In the genomic region with DNA sequence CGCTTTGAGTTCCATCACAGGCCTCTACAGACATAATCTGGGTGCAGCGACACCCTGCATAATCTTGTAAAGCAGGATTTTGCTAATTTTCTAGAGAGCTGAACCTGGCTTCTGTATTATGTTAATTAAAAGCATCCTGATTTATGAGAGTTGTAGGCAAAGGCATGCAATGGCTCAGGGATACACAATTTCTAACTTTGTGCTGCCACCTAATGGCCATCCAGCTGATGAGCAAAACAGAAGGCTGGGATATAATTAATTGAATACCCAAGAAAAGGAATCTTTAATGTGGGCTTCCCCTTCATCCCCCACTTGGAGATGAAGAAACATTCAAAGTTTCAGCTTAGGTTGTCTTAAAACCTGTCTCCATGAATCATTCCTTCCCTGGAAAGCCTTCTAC, we compare ENCODE assay signal across 8 cellular contexts.
DNase-seq lines count a peak whose midpoint lies in the region; ATAC-seq and TF ChIP-seq lines count a peak whose summit lies in the region.

No MANE protein-coding gene starts in this region.

- no peaks in the 10 kb centered on the region for H3K4me1 Mint-ChIP-seq in neural progenitor cell

- H3K27ac Mint-ChIP-seq in neural progenitor cell: no peak overlapping the region

- no peaks in the 10 kb centered on the region for H3K79me2 ChIP-seq in neural progenitor cell (ENCODE audit: low read depth)

- intact Hi-C loops in dorsolateral prefrontal cortex (cut with DNase I): loop anchor here in 1 of 2 donors (5.0 kb wide), 1 partner anchor 291 kb away; no protein-coding TSS in a partner anchor

- no peaks in the 10 kb centered on the region for H3K36me3 ChIP-seq in neural progenitor cell

- no peak overlapping the region for H3K4me2 ChIP-seq in neural progenitor cell

- in situ Hi-C loops in G401 (cut with HindIII; ENCODE audit: low sequenced_read_pairs): no loop called here

- H3K4me1 ChIP-seq in neural progenitor cell: no peaks in the 10 kb centered on the region

- no peak overlapping the region for H3K9ac ChIP-seq in neural progenitor cell

- no peaks in the 10 kb centered on the region for H3F3A ChIP-seq in neural progenitor cell (ENCODE audit: low read depth)

- no peaks in the 10 kb centered on the region for H4K20me1 ChIP-seq in neural progenitor cell (ENCODE audit: low read depth)

- H3K4me3 ChIP-seq in dorsolateral prefrontal cortex (no peak overlapping the region), neural progenitor cell (no peak overlapping the region)

- H3K36me3 Mint-ChIP-seq in neural progenitor cell: no peaks in the 10 kb centered on the region

- no peak overlapping the region for H3K27ac ChIP-seq in dorsolateral prefrontal cortex
- no peak overlapping the region for H3K27ac ChIP-seq in neural progenitor cell

- ATAC-seq in HG03095 (IDR thresholded peaks at IDR 0.05; ENCODE audit: unreplicated experiment): no peak

- DNase-seq in A172 (ENCODE audit: low spot score) (peak; percentile 0), G401 (ENCODE audit: low spot score) (peak; percentile 54), NCI-H460 (ENCODE audit: extremely low read depth, low read depth) (peak; percentile 26), dorsolateral prefrontal cortex (peak in 5 of 10 donors; percentile 27 to 44 (median 29)), neural progenitor cell (ENCODE audit: low spot score) (peak; percentile 53), DMS79 (lab: John Stamatoyannopoulos, UW) (no peak), germinal center (ENCODE audit: low spot score) (no peak)

- H3K9me3 ChIP-seq in neural progenitor cell (ENCODE audit: low read depth): no peaks in the 10 kb centered on the region

- no peak overlapping the region for H3K4me3 Mint-ChIP-seq in neural progenitor cell

- H3K9me3 Mint-ChIP-seq in neural progenitor cell: no peaks in the 10 kb centered on the region

- no peaks in the 10 kb centered on the region for H3K27me3 Mint-ChIP-seq in neural progenitor cell (ENCODE audit: insufficient read depth, low read depth)

- no peak overlapping the region for H2AFZ ChIP-seq in neural progenitor cell (replicated peaks)

- peaks cover 0 to 75% (median 24%) of the 10 kb centered on the region in 45 donors for H3K27me3 ChIP-seq in dorsolateral prefrontal cortex
- no peaks in the 10 kb centered on the region for H3K27me3 ChIP-seq in neural progenitor cell

- TF ChIP-seq CTCF in dorsolateral prefrontal cortex (IDR thresholded peaks at IDR 0.05 in 54 of 56, conservative IDR thresholded peaks at IDR 0.05 in 2 of 56; ENCODE audit: low read depth in 1 of 56, partially characterized antibody in 56 of 56) (peak in 55 of 56 donors; percentile 39 to 75 (median 60)), neural progenitor cell (IDR thresholded peaks at IDR 0.05) (peak; percentile 64)

Comparison
In these comparisons a context has a peak if more than half of its experiments do, and no peak if none do; other contexts are left out.
1. DNase-seq: peak in A172 (single experiment), G401 (single experiment), NCI-H460 (single experiment) and neural progenitor cell (single experiment); none in DMS79 (single experiment) and germinal center (single experiment).